ENCODE assay signal across 22 cellular contexts in genomic region chr14:83197271-83197670, GRCh38.
DNase-seq lines count a peak whose midpoint lies in the region; ATAC-seq, FAIRE-seq and TF ChIP-seq lines count a peak whose summit lies in the region.
"Had no signal": no experiment of that assay in that cellular context is flagged by ENCODE, and none has a peak within 500 bp of the region (broad histone marks: within the 10 kb centered on the region; RNA-seq: fewer than 3 reads in every experiment).

No MANE protein-coding gene starts in this region.

- H4K91ac ChIP-seq in H1 (replicated peaks; ENCODE audit: insufficient read length, low read length): no peak overlapping the region

- FAIRE-seq in GM12878 (lab: Jason Lieb, UNC) (no peak), H1 (lab: Jason Lieb, UNC) (no peak)
- FAIRE-seq: A549, D721Med, GM12891, GM19239 had no signal

- H4K5ac ChIP-seq in H1 (ENCODE audit: insufficient read length, low read depth, low read length): no peak overlapping the region

- H2AK5ac ChIP-seq in H1 (ENCODE audit: low read depth, low read length): no peak overlapping the region

- TF ChIP-seq RAD21 in GM12878 (IDR thresholded peaks at IDR 0.05; ENCODE audit: insufficient read depth, low read depth, low read length) (no peak), H1 (IDR thresholded peaks at IDR 0.05 in 1 of 2, conservative IDR thresholded peaks at IDR 0.05 in 1 of 2; ENCODE audit: low read depth in 2 of 2, low read length in 2 of 2) (no peak)

- H3K4me1 ChIP-seq in GM12878 (ENCODE audit: control insufficient read depth, insufficient read depth, low read length) (no peaks in the 10 kb centered on the region), H1 (replicated peaks in 1 of 4; ENCODE audit: control insufficient read depth in 3 of 4, insufficient read depth in 4 of 4, low read length in 3 of 4) (no peaks in the 10 kb centered on the region)
- H3K4me1 ChIP-seq: A549, Caco-2 had no signal

- H3K23ac ChIP-seq in H1 (ENCODE audit: insufficient read length): no peak overlapping the region

- no peaks in the 10 kb centered on the region for H3K79me1 ChIP-seq in H1 (ENCODE audit: low read depth, low read length)

- in situ Hi-C loops in GM12878 (cut with MboI): no loop called here

- H3K9me3 ChIP-seq in GM12878 (replicated peaks; ENCODE audit: control insufficient read depth, insufficient read depth, low read length) (no peaks in the 10 kb centered on the region), H1 (ENCODE audit: insufficient read depth in 2 of 2, low read depth in 1 of 2, low read length in 1 of 2) (0 out of 4 replicates have a peak, but pooled peaks cover 0 to 2% of the 10 kb centered on the region in 2 experiments)
- H3K9me3 ChIP-seq: A549; BLaER1 treated with 17β-estradiol and CSF1 and Interleukin-3, amounts not matched to agents 10 nM and 100 nM; Caco-2 had no signal

- peaks cover 2% of the 10 kb centered on the region; the same call in 1 of the 2 replicates for H3K23me2 ChIP-seq in H1 (ENCODE audit: low read depth, low read length)

- H3K4me3 ChIP-seq in GM12878 (no peak overlapping the region), H1 (ENCODE audit: extremely low read depth in 1 of 4, insufficient read depth in 2 of 4, low read depth in 3 of 4, low read length in 4 of 4) (no peak overlapping the region)
- H3K4me3 ChIP-seq: A549; BLaER1 treated with 17β-estradiol and CSF1 and Interleukin-3, amounts not matched to agents 10 nM and 100 nM had no signal

- no peak overlapping the region for H2BK20ac ChIP-seq in H1 (ENCODE audit: low read length)

- H3K27ac ChIP-seq in GM12878 (ENCODE audit: control insufficient read depth, insufficient read depth) (no peak overlapping the region), H1 (ENCODE audit: low read depth, low read length) (no peak overlapping the region)
- H3K27ac ChIP-seq: 22Rv1; A549; BLaER1 treated with 17β-estradiol and CSF1 and Interleukin-3, amounts not matched to agents 10 nM and 100 nM; C4-2B had no signal

- no peak overlapping the region for H2BK120ac ChIP-seq in H1 (replicated peaks; ENCODE audit: low read depth, low read length)

- no peak overlapping the region for H2BK12ac ChIP-seq in H1 (ENCODE audit: low read depth, low read length)

- H3K36me3 ChIP-seq in GM12878 (ENCODE audit: control insufficient read depth in 2 of 2, insufficient read depth in 2 of 2, low read length in 1 of 2) (no peaks in the 10 kb centered on the region), H1 (ENCODE audit: control insufficient read depth in 2 of 4, insufficient read depth in 4 of 4, low read length in 3 of 4) (no peaks in the 10 kb centered on the region)
- H3K36me3 ChIP-seq: BLaER1 treated with 17β-estradiol and CSF1 and Interleukin-3, amounts not matched to agents 10 nM and 100 nM had no signal

- no peak for DNase-seq in GM12878 (ENCODE audit: low read depth, low spot score)
- DNase-seq in H1 (ENCODE audit: low read depth in 1 of 2, low spot score in 2 of 2): no peak
- peak; percentile 35 for DNase-seq in left kidney (ENCODE audit: low read depth, low spot score)
- DNase-seq in putamen (ENCODE audit: low spot score): peak; percentile 63
- no peak for DNase-seq in DMS79 (lab: John Stamatoyannopoulos, UW)
- no peak for DNase-seq in SIG-M5 treated with dmso at 0.1 percent for 504 hours (lab: John Stamatoyannopoulos, UW; ENCODE audit: unreplicated experiment)
- no peak for DNase-seq in activated naive CD4-positive, alpha-beta T cell treated with anti-CD3 and anti-CD28 coated beads, Interleukin-2, amount 50 U/mL, for 16 hours
- DNase-seq: AML-193; Caco-2; Calu3; CD4-positive, alpha-beta T cell; CD8-positive, alpha-beta T cell; DND-41; EL; GDM1 had no signal

- H3K27me3 ChIP-seq in GM12878 (replicated peaks in 1 of 2; ENCODE audit: control insufficient read depth in 2 of 2, insufficient read depth in 2 of 2, low read length in 1 of 2) (no peaks in the 10 kb centered on the region), H1 (replicated peaks in 1 of 4; ENCODE audit: control insufficient read depth in 3 of 4, extremely low read depth in 1 of 4, insufficient read depth in 3 of 4, low read length in 3 of 4) (no peaks in the 10 kb centered on the region)
- H3K27me3 ChIP-seq: BLaER1 treated with 17β-estradiol and CSF1 and Interleukin-3, amounts not matched to agents 10 nM and 100 nM had no signal

- RAD21 ChIA-PET in GM12878 (lab: Charles Lee; ENCODE audit: unreplicated experiment): no interaction called here

- POLR2A ChIA-PET in GM12878 (lab: Charles Lee): no interaction called here
- POLR2A ChIA-PET in H1 (lab: Charles Lee; ENCODE audit: partially characterized antibody): no interaction called here

- CTCF ChIA-PET in GM12878 (lab: Yijun Ruan, JAX) (no interaction called here), H1 (lab: Charles Lee; ENCODE audit: partially characterized antibody) (interaction anchor here (0.7 kb wide), 1 partner anchor 459 kb away, joined by 3 read pairs; no protein-coding TSS in a partner anchor)

- no peaks in the 10 kb centered on the region for H3K79me2 ChIP-seq in GM12878 (ENCODE audit: control insufficient read depth, insufficient read depth, low read length)
- H3K79me2 ChIP-seq in H1 (ENCODE audit: control insufficient read depth in 1 of 2, insufficient read depth in 2 of 2, low read length in 2 of 2): no peaks in the 10 kb centered on the region

- TF ChIP-seq POLR2A in GM12878 (IDR thresholded peaks at IDR 0.05; ENCODE audit: low read depth, low read length) (no peak), H1 (IDR thresholded peaks at IDR 0.05; ENCODE audit: control extremely low read depth in 1 of 2, low read depth in 2 of 2, low read length in 2 of 2) (no peak)

- H2BK5ac ChIP-seq in H1 (ENCODE audit: low read depth, low read length): no peak overlapping the region

- 0 out of 3 replicates have a peak, but pooled peaks have one; percentile 27 for ATAC-seq in GM12878
- ATAC-seq: A549; CD8-positive, alpha-beta T cell had no signal

- TF ChIP-seq CTCF in GM12878 (IDR thresholded peaks at IDR 0.05 in 2 of 3, conservative IDR thresholded peaks at IDR 0.05 in 1 of 3; ENCODE audit: control insufficient read depth in 2 of 3, extremely low read depth in 1 of 3, insufficient read depth in 1 of 3, low read depth in 3 of 3, low read length in 3 of 3) (no peak), H1 (IDR thresholded peaks at IDR 0.05; ENCODE audit: control extremely low read depth in 1 of 3, insufficient read depth in 1 of 3, low read depth in 1 of 3, low read length in 3 of 3) (no peak)

- H3K14ac ChIP-seq in H1 (ENCODE audit: insufficient read length): no peak overlapping the region

- H3K4me2 ChIP-seq in GM12878 (ENCODE audit: control insufficient read depth, insufficient read depth) (no peak overlapping the region), H1 (ENCODE audit: insufficient read depth in 1 of 2, low read depth in 2 of 2, low read length in 2 of 2) (no peak overlapping the region)
- H3K4me2 ChIP-seq: A549 had no signal

- TF ChIP-seq EP300 in GM12878 (IDR thresholded peaks at IDR 0.05; ENCODE audit: borderline replicate concordance in 1 of 2, control insufficient read depth in 1 of 2, low read depth in 2 of 2, low read length in 2 of 2): no peak
- TF ChIP-seq EP300 in H1 (IDR thresholded peaks at IDR 0.05; ENCODE audit: borderline replicate concordance in 1 of 2, low read depth in 2 of 2, low read length in 2 of 2): no peak

- H2BK15ac ChIP-seq in H1 (ENCODE audit: low read length): no peak overlapping the region

- no peak overlapping the region for H3K56ac ChIP-seq in H1 (replicated peaks; ENCODE audit: insufficient read length, low read depth, low read length)

- H3K9ac ChIP-seq in GM12878 (ENCODE audit: control insufficient read depth, insufficient read depth, low read length) (no peak overlapping the region), H1 (replicated peaks in 1 of 4; ENCODE audit: extremely low read depth in 1 of 4, low read depth in 3 of 4, low read length in 3 of 4) (no peak overlapping the region)
- H3K9ac ChIP-seq: BLaER1 treated with 17β-estradiol and CSF1 and Interleukin-3, amounts not matched to agents 10 nM and 100 nM had no signal

- H3K4ac ChIP-seq in H1 (replicated peaks; ENCODE audit: insufficient read length, low read depth, low read length): no peak overlapping the region

- BruUV-seq in GM12878 (replicated peaks; lab: Mats Ljungman, UMichigan): no TSS peak

- H4K20me1 ChIP-seq in GM12878 (ENCODE audit: control insufficient read depth, insufficient read depth) (no peaks in the 10 kb centered on the region), H1 (replicated peaks in 1 of 2; ENCODE audit: control insufficient read depth in 1 of 2, insufficient read depth in 2 of 2, low read length in 2 of 2) (no peaks in the 10 kb centered on the region)
- H4K20me1 ChIP-seq: BLaER1 treated with 17β-estradiol and CSF1 and Interleukin-3, amounts not matched to agents 10 nM and 100 nM had no signal

- intact Hi-C loops in GM12878 (cut with micrococcal nuclease; ENCODE audit: unreplicated experiment): no loop called here

- SMC1A ChIA-PET in GM12878 (lab: Charles Lee; ENCODE audit: uncharacterized antibody, unreplicated experiment): no interaction called here

- 14% methylated on average over 3 of the region's 3 CpGs for WGBS in GM12878 (ENCODE audit: insufficient coverage, insufficient replicate concordance, low lambda C conversion rate, missing lambda C conversion rate)
- 62% methylated on average over 3 of the region's 3 CpGs; no CpG with 5 or more reads in 1 of the 2 experiments for WGBS in H1 (ENCODE audit: extremely low coverage in 1 of 2, insufficient coverage in 1 of 2, insufficient read length in 1 of 2, insufficient replicate concordance in 2 of 2, low coverage in 1 of 2, low lambda C conversion rate in 2 of 2, missing lambda C conversion rate in 1 of 2), 2 experiments

- no peak overlapping the region for H3K18ac ChIP-seq in H1 (ENCODE audit: extremely low read depth, low read length)

- H4K8ac ChIP-seq in H1 (ENCODE audit: extremely low read depth, insufficient read depth, low read length): no peak overlapping the region

- no peak overlapping the region for H2AFZ ChIP-seq in GM12878 (ENCODE audit: control insufficient read depth, low read depth, low read length)
- H2AFZ ChIP-seq in H1 (ENCODE audit: low read length): 0 out of 2 replicates have a peak overlapping the region, but pooled peaks have one; percentile 38

TF ChIP-seq in GM12878, 131 proteins besides CTCF, POLR2A, EP300 and RAD21:
- TF ChIP-seq PML (IDR thresholded peaks at IDR 0.05; ENCODE audit: low read length) (no peak), NR2C1 (IDR thresholded peaks at IDR 0.05) (no peak)

TF ChIP-seq in H1, 55 proteins besides CTCF, POLR2A, EP300 and RAD21:
- TF ChIP-seq RNF2 (IDR thresholded peaks at IDR 0.05; ENCODE audit: borderline replicate concordance, low read depth, low read length, missing control alignments, poor library complexity, severe bottlenecking) (no peak), BRCA1 (IDR thresholded peaks at IDR 0.05; ENCODE audit: low read depth, low read length) (no peak), ATF3 (IDR thresholded peaks at IDR 0.05; ENCODE audit: insufficient read depth, low read depth, low read length) (no peak)

Comparison
In these comparisons a context has a peak if more than half of its experiments do, and no peak if none do; other contexts are left out.
1. DNase-seq: peak in left kidney (single experiment) and putamen (single experiment); none in GM12878 (single experiment), H1 (0 of 2), DMS79 (single experiment), SIG-M5 treated with dmso at 0.1 percent for 504 hours (single experiment) and activated naive CD4-positive, alpha-beta T cell treated with anti-CD3 and anti-CD28 coated beads, Interleukin-2, amount 50 U/mL, for 16 hours (single experiment).